26 cellular contexts compared by ENCODE assay signal in genomic region chr4:133247861-133248260, GRCh38.
"Had no signal": no experiment of that assay in that cellular context is flagged by ENCODE, and none has a peak within 500 bp of the region (broad histone marks: within the 10 kb centered on the region; RNA-seq: fewer than 3 reads in every experiment).

No MANE protein-coding gene starts in this region.

- FAIRE-seq: HTR-8/SVneo, K562 had no signal

- H3K9ac ChIP-seq: KMS-11 had no signal

- H2AFZ ChIP-seq: PC-9 had no signal

- H3K4me2 ChIP-seq: KMS-11, PC-9 had no signal

- DNase-seq: Kasumi-1; MV-4-11; NCI-H1048; NCI-H1105; NCI-H1417; NCI-H1436 treated with DMSO at 0.1 percent for 48 hours; NCI-H1694; NCI-H187 treated with DMSO at 0.1 percent for 48 hours; NCI-H2081; NCI-H2107; NCI-H226; NCI-H446; NCI-H510A; NCI-H524 treated with DMSO at 0.1 percent for 48 hours; NCI-H69; NCI-H774; NK-92 treated with Interleukin-12 subunit alpha and Interleukin-12 subunit beta, amount 100 ng/mL, for 24 hours; OCI-M1; PC-9; Peyer's patch; SHP77 treated with DMSO at 0.1 percent for 48 hours; SJCRH30 had no signal

- H3K27me3 ChIP-seq: Peyer's patch, SJCRH30 had no signal

- H3K9me3 ChIP-seq: Peyer's patch, SJCRH30 had no signal

- H3K36me3 ChIP-seq: Peyer's patch, SJCRH30 had no signal

- H3K4me3 ChIP-seq: K562, PC-9, Peyer's patch, SJCRH30 had no signal

- H3K27ac ChIP-seq: HL-60, KMS-11, PC-9, Peyer's patch, SJCRH30 had no signal

- H3K4me1 ChIP-seq: Peyer's patch, SJCRH30 had no signal
